35 cellular contexts compared by ENCODE assay signal in the genomic region with DNA sequence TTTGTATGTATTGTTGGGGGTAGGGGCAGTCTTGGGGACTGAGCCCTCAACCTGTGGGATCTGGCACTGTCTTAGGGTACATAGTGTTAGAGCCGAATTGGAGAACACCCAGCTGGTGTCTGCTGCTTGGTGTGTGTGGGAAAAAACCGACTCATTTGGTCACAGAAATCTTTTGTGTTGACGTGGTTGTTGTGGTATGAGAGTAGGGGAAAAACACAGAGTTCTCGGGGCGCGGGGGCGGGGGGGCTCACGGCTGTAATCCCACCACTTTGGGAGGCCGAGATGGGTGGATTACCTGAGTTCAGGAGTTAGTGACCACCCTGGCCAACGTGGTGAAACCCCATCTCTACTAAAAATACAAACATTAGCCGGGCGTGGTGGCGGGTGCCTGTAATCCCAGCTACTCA. TPM values are rescaled to one million over a fixed set of nuclear protein-coding genes. Genes with fewer than 3 reads are reported as not detected.
A peak's percentile ranks its signal among the peaks of the same experiment; 100 is the strongest.
DNase-seq lines count a peak whose midpoint lies in the region; ATAC-seq and TF ChIP-seq lines count a peak whose summit lies in the region.
"Had no signal": no experiment of that assay in that cellular context is flagged by ENCODE, and none has a peak within 500 bp of the region (broad histone marks: within the 10 kb centered on the region; RNA-seq: fewer than 3 reads in every experiment).

No MANE protein-coding gene starts in this region.

- intact Hi-C loops in IMR-90 (cut with micrococcal nuclease), result no loop called here

- no peak overlapping the region for H3K56ac ChIP-seq in IMR-90 (ENCODE audit: extremely low read depth, insufficient read depth, low read length)

- no peak overlapping the region for H3K27ac ChIP-seq in IMR-90 (ENCODE audit: insufficient read depth, low read length)
- H3K27ac ChIP-seq: breast epithelium, hepatocyte, HL-60, parathyroid adenoma, testis, uterus, VCaP had no signal

- no peaks in the 10 kb centered on the region for H3K36me3 Mint-ChIP-seq in activated naive CD8-positive, alpha-beta T cell treated with anti-CD3 and anti-CD28 coated beads, Interleukin-2, amount 50 U/mL, for 24 hours (ENCODE audit: low read depth)
- no peaks in the 10 kb centered on the region for H3K36me3 Mint-ChIP-seq in activated naive CD8-positive, alpha-beta T cell treated with anti-CD3 and anti-CD28 coated beads for 36 hours
- H3K36me3 Mint-ChIP-seq: CD8-positive, alpha-beta T cell had no signal

- no peaks in the 10 kb centered on the region for H3K27me3 ChIP-seq in IMR-90 (ENCODE audit: control insufficient read depth, insufficient read depth, low read length)
- H3K27me3 ChIP-seq: BE2C, breast epithelium, hepatocyte, MG63, testis, uterus had no signal

- POLR2A ChIA-PET in IMR-90 (lab: Charles Lee; ENCODE audit: unreplicated experiment), result no interaction called here

- no peaks in the 10 kb centered on the region for H3K9me1 ChIP-seq in IMR-90 (ENCODE audit: insufficient read depth, low read length)

- no peak overlapping the region for H3K14ac ChIP-seq in IMR-90 (replicated peaks; ENCODE audit: low read depth, low read length)

- H3K23ac ChIP-seq in IMR-90 (ENCODE audit: low read depth, low read length), result no peak overlapping the region

- DNase-seq in activated naive CD8-positive, alpha-beta T cell treated with anti-CD3 and anti-CD28 coated beads, Interleukin-2, amount 50 U/mL, for 24 hours, result peak; percentile 5
- no peak for DNase-seq in activated naive CD8-positive, alpha-beta T cell treated with anti-CD3 and anti-CD28 coated beads for 36 hours
- DNase-seq in IMR-90 (peak; percentile 68), fibroblast of villous mesenchyme (ENCODE audit: low read depth) (peak; percentile 51), GDM1 (lab: John Stamatoyannopoulos, UW) (no peak)
- DNase-seq in activated CD4-positive, alpha-beta T cell treated with anti-CD3 and anti-CD28 coated beads for 1 hour, result no peak
- DNase-seq: activated CD4-positive, alpha-beta T cell treated with anti-CD3 and anti-CD28 coated beads, Interleukin-2, amount 10 ng/mL, durations not matched to agents 24 days and 14 days; activated CD8-positive, alpha-beta memory T cell treated with anti-CD3 and anti-CD28 coated beads, Interleukin-2, amount 50 U/mL, for 48 hours; activated naive CD4-positive, alpha-beta T cell treated with anti-CD3 and anti-CD28 coated beads, Interleukin-2, amount 50 U/mL, for 16 hours; amygdala; BE2C; CD8-positive, alpha-beta T cell; EL; H7; KG1; left cardiac atrium; MG63; NCI-H1105; NCI-H187 treated with DMSO at 0.1 percent for 48 hours; NCI-H2171; NCI-H510A; SIG-M5; small intestine; stimulated activated naive CD4-positive, alpha-beta T cell treated with Interleukin-2 at 50 U/mL for 16 hours; T1000; testis; uterus had no signal

- H3K4me1 ChIP-seq in IMR-90 (ENCODE audit: control insufficient read depth, insufficient read depth, low read length), result 0 out of 2 replicates have a peak, but pooled peaks cover 2% of the 10 kb centered on the region
- H3K4me1 ChIP-seq: BE2C, breast epithelium, parathyroid adenoma, testis, uterus had no signal

- H3K9ac ChIP-seq in IMR-90 (ENCODE audit: low read depth, low read length), result no peak overlapping the region
- H3K9ac ChIP-seq: parathyroid adenoma had no signal

- no peak overlapping the region for H2AFZ ChIP-seq in IMR-90 (replicated peaks; ENCODE audit: low read length, poor library complexity)
- H2AFZ ChIP-seq: hepatocyte, parathyroid adenoma had no signal

- H3K18ac ChIP-seq in IMR-90 (ENCODE audit: low read depth, low read length), result no peak overlapping the region

- no peak overlapping the region for H2BK5ac ChIP-seq in IMR-90 (ENCODE audit: low read depth, low read length, poor library complexity, severe bottlenecking)

- H3K4ac ChIP-seq in IMR-90 (ENCODE audit: low read depth, low read length), result no peak overlapping the region

- TF ChIP-seq POLR2A in IMR-90 (IDR thresholded peaks at IDR 0.05; ENCODE audit: low read depth, low read length), result no peak

- H2AK9ac ChIP-seq in IMR-90 (replicated peaks; ENCODE audit: low read depth, low read length, poor library complexity), result no peak overlapping the region

- H3K4me3 ChIP-seq in IMR-90 (ENCODE audit: insufficient read depth, low read depth, low read length) (no peak overlapping the region), fibroblast of villous mesenchyme (ENCODE audit: low read depth, low read length) (no peak overlapping the region)
- H3K4me3 ChIP-seq: breast epithelium, hepatocyte, MG63, testis, uterus had no signal

- dilution Hi-C loops in IMR-90 (cut with HindIII; ENCODE audit: low sequenced_read_pairs, unreplicated experiment), result no loop called here

- H4K91ac ChIP-seq in IMR-90 (ENCODE audit: insufficient read depth, low read depth, low read length), result no peak overlapping the region

- H2AK5ac ChIP-seq in IMR-90 (ENCODE audit: low read depth, low read length), result no peak overlapping the region

- H3K9me3 Mint-ChIP-seq in activated naive CD8-positive, alpha-beta T cell treated with anti-CD3 and anti-CD28 coated beads, Interleukin-2, amount 50 U/mL, for 24 hours, result no peaks in the 10 kb centered on the region
- no peaks in the 10 kb centered on the region for H3K9me3 Mint-ChIP-seq in activated naive CD8-positive, alpha-beta T cell treated with anti-CD3 and anti-CD28 coated beads for 36 hours
- H3K9me3 Mint-ChIP-seq: activated CD4-positive, alpha-beta T cell treated with anti-CD3 and anti-CD28 coated beads, Interleukin-2, amount 10 ng/mL, durations not matched to agents 24 days and 14 days; activated T-helper 2 cell treated with anti-CD3 and anti-CD28 coated beads, Interferon-gamma antibody, Interleukin-2, Interleukin-4, amounts not matched to agents 10 μg/mL and 5 μg/mL and 100 μg/mL, durations not matched to agents 14 hours and 24 hours and 36 hours; CD8-positive, alpha-beta T cell had no signal

- TF ChIP-seq CTCF in IMR-90 (conservative IDR thresholded peaks at IDR 0.05; ENCODE audit: low read depth, low read length) (no peak), fibroblast of villous mesenchyme (IDR thresholded peaks at IDR 0.05; ENCODE audit: insufficient read depth, low read depth, low read length) (no peak)

- H3K4me2 ChIP-seq in IMR-90 (ENCODE audit: low read depth, low read length), result no peak overlapping the region
- H3K4me2 ChIP-seq: hepatocyte had no signal

- no peak for ATAC-seq in activated naive CD8-positive, alpha-beta T cell treated with anti-CD3 and anti-CD28 coated beads, Interleukin-2, amount 50 U/mL, for 24 hours
- ATAC-seq in IMR-90 (ENCODE audit: low read depth), result peak; percentile 29; the same call in 1 of the 2 replicates
- no peak for ATAC-seq in HG03571 (IDR thresholded peaks at IDR 0.05; ENCODE audit: unreplicated experiment)
- no peak for ATAC-seq in GM21576 (IDR thresholded peaks at IDR 0.05; ENCODE audit: unreplicated experiment)
- ATAC-seq: CD8-positive, alpha-beta T cell; left cardiac atrium had no signal

- H3K27ac Mint-ChIP-seq in activated naive CD8-positive, alpha-beta T cell treated with anti-CD3 and anti-CD28 coated beads, Interleukin-2, amount 50 U/mL, for 24 hours, result no peak overlapping the region
- no peak overlapping the region for H3K27ac Mint-ChIP-seq in activated naive CD8-positive, alpha-beta T cell treated with anti-CD3 and anti-CD28 coated beads for 36 hours
- H3K27ac Mint-ChIP-seq: activated CD4-positive, alpha-beta T cell treated with anti-CD3 and anti-CD28 coated beads, Interleukin-2, amount 10 ng/mL, durations not matched to agents 24 days and 14 days; activated T-helper 2 cell treated with anti-CD3 and anti-CD28 coated beads, Interferon-gamma antibody, Interleukin-2, Interleukin-4, amounts not matched to agents 10 μg/mL and 5 μg/mL and 100 μg/mL, durations not matched to agents 14 hours and 24 hours and 36 hours; CD8-positive, alpha-beta T cell had no signal

- H2BK120ac ChIP-seq in IMR-90 (ENCODE audit: low read depth, low read length), result no peak overlapping the region

- TF ChIP-seq RAD21 in IMR-90 (IDR thresholded peaks at IDR 0.05; ENCODE audit: low read length), result no peak

- H3K4me3 Mint-ChIP-seq in activated naive CD8-positive, alpha-beta T cell treated with anti-CD3 and anti-CD28 coated beads, Interleukin-2, amount 50 U/mL, for 24 hours, result no peak overlapping the region
- no peak overlapping the region for H3K4me3 Mint-ChIP-seq in activated naive CD8-positive, alpha-beta T cell treated with anti-CD3 and anti-CD28 coated beads for 36 hours
- H3K4me3 Mint-ChIP-seq: activated CD4-positive, alpha-beta T cell treated with anti-CD3 and anti-CD28 coated beads, Interleukin-2, amount 10 ng/mL, durations not matched to agents 24 days and 14 days; CD8-positive, alpha-beta T cell had no signal

- no peak overlapping the region for H4K5ac ChIP-seq in IMR-90 (ENCODE audit: low read depth, low read length)

- no peaks in the 10 kb centered on the region for H3K36me3 ChIP-seq in IMR-90 (ENCODE audit: control insufficient read depth, insufficient read depth, low read length)
- H3K36me3 ChIP-seq: BE2C, breast epithelium, MG63, uterus had no signal

- H4K8ac ChIP-seq in IMR-90 (ENCODE audit: low read depth in 2 of 2, low read length in 2 of 2), result no peak overlapping the region

- no peaks in the 10 kb centered on the region for H4K20me1 ChIP-seq in IMR-90 (ENCODE audit: insufficient read depth, low read length)

- BruUV-seq in IMR-90 (replicated peaks; lab: Mats Ljungman, UMichigan), result no TSS peak

- H3K27me3 Mint-ChIP-seq in activated naive CD8-positive, alpha-beta T cell treated with anti-CD3 and anti-CD28 coated beads, Interleukin-2, amount 50 U/mL, for 24 hours, result no peaks in the 10 kb centered on the region
- H3K27me3 Mint-ChIP-seq in activated naive CD8-positive, alpha-beta T cell treated with anti-CD3 and anti-CD28 coated beads for 36 hours, result no peaks in the 10 kb centered on the region

- CTCF ChIA-PET in IMR-90 (lab: Yijun Ruan, JAX), result no interaction called here

- no peaks in the 10 kb centered on the region for H3K9me3 ChIP-seq in IMR-90 (ENCODE audit: control insufficient read depth, insufficient read depth, low read length)
- H3K9me3 ChIP-seq: BE2C, breast epithelium, MG63, testis, uterus had no signal

- H2BK20ac ChIP-seq in IMR-90 (ENCODE audit: low read depth, low read length), result no peak overlapping the region

- no peak overlapping the region for H2BK15ac ChIP-seq in IMR-90 (ENCODE audit: low read depth, low read length)

- no peaks in the 10 kb centered on the region for H3K79me1 ChIP-seq in IMR-90 (ENCODE audit: low read depth in 1 of 2, low read length in 2 of 2)

- in situ Hi-C loops in IMR-90 (cut with MboI; ENCODE audit: low sequenced_read_pairs), result no loop called here

- WGBS in IMR-90 (ENCODE audit: extremely low coverage in 2 of 2, insufficient read length in 1 of 2), 2 experiments, result no CpG with 5 or more reads among the region's 13 CpGs

- H3K4me1 Mint-ChIP-seq in activated naive CD8-positive, alpha-beta T cell treated with anti-CD3 and anti-CD28 coated beads, Interleukin-2, amount 50 U/mL, for 24 hours, result peaks cover 24% of the 10 kb centered on the region
- H3K4me1 Mint-ChIP-seq in activated naive CD8-positive, alpha-beta T cell treated with anti-CD3 and anti-CD28 coated beads for 36 hours, result peaks cover 11% of the 10 kb centered on the region

RNA-seq across cellular contexts. Expression of a gene that starts 15.3 kb away (rescaled TPM):
- total RNA-seq in activated naive CD8-positive, alpha-beta T cell treated with anti-CD3 and anti-CD28 coated beads for 36 hours, result 100 to 1,000 TPM; 229 to 234 TPM
- total RNA-seq in IMR-90 (2012; rRNA removed), result 110 and 189 TPM in 2 replicates
- polyA plus RNA-seq in IMR-90 (2012; rRNA removed), result 76.2 and 90.1 TPM in 2 replicates
- 75.8 and 86.2 TPM in 2 replicates for polyA plus RNA-seq in IMR-90 (2012; cell fraction: cytosol; rRNA removed)
- polyA plus RNA-seq in IMR-90 (2012; cell fraction: nucleus; rRNA removed; ENCODE audit: low replicate concordance), result 46.9 and 169 TPM in 2 replicates
- total RNA-seq in fibroblast of villous mesenchyme, result 83.8 and 117 TPM in 2 replicates

RNA-seq across cellular contexts. Expression of a gene that starts 35.8 kb away (rescaled TPM):
- total RNA-seq in activated naive CD8-positive, alpha-beta T cell treated with anti-CD3 and anti-CD28 coated beads for 36 hours, result 100 to 1,000 TPM; 162 to 165 TPM
- total RNA-seq in IMR-90 (2012; rRNA removed), result 76.0 and 106 TPM in 2 replicates
- 40.3 and 50.6 TPM in 2 replicates for polyA plus RNA-seq in IMR-90 (2012; rRNA removed)
- polyA plus RNA-seq in IMR-90 (2012; cell fraction: cytosol; rRNA removed), result 18.7 and 20.2 TPM in 2 replicates
- polyA plus RNA-seq in IMR-90 (2012; cell fraction: nucleus; rRNA removed; ENCODE audit: low replicate concordance), result 12.7 and 41.7 TPM in 2 replicates
- total RNA-seq in fibroblast of villous mesenchyme, result 60.9 and 108 TPM in 2 replicates

Comparison
In these comparisons a context has a peak if more than half of its experiments do, and no peak if none do; other contexts are left out.
1. DNase-seq: peak in activated naive CD8-positive, alpha-beta T cell treated with anti-CD3 and anti-CD28 coated beads, Interleukin-2, amount 50 U/mL, for 24 hours (single experiment), IMR-90 (single experiment) and fibroblast of villous mesenchyme (single experiment); none in activated naive CD8-positive, alpha-beta T cell treated with anti-CD3 and anti-CD28 coated beads for 36 hours (single experiment), GDM1 (single experiment) and activated CD4-positive, alpha-beta T cell treated with anti-CD3 and anti-CD28 coated beads for 1 hour (single experiment).